Comparison of ENCODE assay signal across 8 cellular contexts in genomic region chr2:183811281-183811680, GRCh38.
"Had no signal": no experiment of that assay in that cellular context is flagged by ENCODE, and none has a peak within 500 bp of the region (broad histone marks: within the 10 kb centered on the region; RNA-seq: fewer than 3 reads in every experiment).

No MANE protein-coding gene starts in this region.

- H3K9me3 ChIP-seq: HAP-1 had no signal

- H3K4me1 ChIP-seq: HAP-1 had no signal

- H3K27ac ChIP-seq: GM23248 had no signal

- H3K36me3 ChIP-seq: HAP-1 had no signal

- H3K9ac ChIP-seq: GM23248 had no signal

- H2AFZ ChIP-seq: GM23248, GM23338 had no signal

- H3K4me2 ChIP-seq: GM23338 had no signal

- DNase-seq: GM23248, GOT3, H7, H9, HCEC 1CT, HFFc6 had no signal

- H3K4me3 ChIP-seq: GM23248, GM23338, HAP-1 had no signal
